Comparison of ENCODE assay signal across 17 cellular contexts in the genomic region with DNA sequence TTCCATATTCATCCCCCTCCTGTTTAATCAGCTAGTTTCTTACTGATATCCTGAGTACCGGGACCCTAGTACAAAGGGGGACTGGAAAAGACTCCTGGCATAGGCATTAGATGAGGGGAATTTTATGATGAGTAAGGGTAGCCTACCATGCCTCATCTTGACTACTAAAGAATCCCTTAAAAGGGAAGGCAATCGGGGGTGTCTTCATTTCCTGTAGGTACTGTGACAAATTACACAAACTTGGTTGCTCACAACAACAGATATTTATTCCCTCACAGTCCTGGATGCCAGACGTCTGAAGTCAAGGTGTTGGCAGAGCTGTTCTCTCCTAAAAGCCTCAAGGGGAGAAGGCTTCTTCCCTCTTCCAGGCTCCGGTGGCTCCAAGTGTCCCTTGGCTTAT. TPM values are rescaled to one million over a fixed set of nuclear protein-coding genes. Genes with fewer than 3 reads are reported as not detected.
A peak's percentile ranks its signal among the peaks of the same experiment; 100 is the strongest.
DNase-seq lines count a peak whose midpoint lies in the region; ATAC-seq and TF ChIP-seq lines count a peak whose summit lies in the region.
"Had no signal": no experiment of that assay in that cellular context is flagged by ENCODE, and none has a peak within 500 bp of the region (broad histone marks: within the 10 kb centered on the region; RNA-seq: fewer than 3 reads in every experiment).

No MANE protein-coding gene starts in this region.

- H3K36me3 Mint-ChIP-seq in activated CD4-positive, alpha-beta T cell treated with anti-CD3 and anti-CD28 coated beads, Interleukin-2, amount 10 ng/mL, durations not matched to agents 24 days and 14 days (ENCODE audit: low read depth) = peaks cover 2% of the 10 kb centered on the region
- H3K36me3 Mint-ChIP-seq in activated naive CD8-positive, alpha-beta T cell treated with anti-CD3 and anti-CD28 coated beads for 36 hours = no peaks in the 10 kb centered on the region
- H3K36me3 Mint-ChIP-seq: CD14-positive monocyte, IgD-negative memory B cell had no signal

- intact Hi-C loops in activated CD4-positive, alpha-beta T cell treated with anti-CD3 and anti-CD28 coated beads, Interleukin-2, amount 10 ng/mL, durations not matched to agents 24 days and 14 days (cut with micrococcal nuclease) = no loop called here

- in situ Hi-C loops in KBM-7 (cut with MboI; ENCODE audit: low pct_unique_long_range_greater_than_20kb, low sequenced_read_pairs) = no loop called here

- H3K27ac Mint-ChIP-seq in activated CD4-positive, alpha-beta T cell treated with anti-CD3 and anti-CD28 coated beads, Interleukin-2, amount 10 ng/mL, durations not matched to agents 24 days and 14 days = peak overlapping the region; percentile 34
- peak overlapping the region; percentile 55 for H3K27ac Mint-ChIP-seq in activated naive CD8-positive, alpha-beta T cell treated with anti-CD3 and anti-CD28 coated beads for 36 hours
- H3K27ac Mint-ChIP-seq: CD14-positive monocyte, IgD-negative memory B cell had no signal

- no peak for ATAC-seq in omental fat pad (ENCODE audit: low FRiP score)

- no peak for DNase-seq in activated CD4-positive, alpha-beta T cell treated with anti-CD3 and anti-CD28 coated beads, Interleukin-2, amount 10 ng/mL, durations not matched to agents 24 days and 14 days
- no peak for DNase-seq in activated CD4-positive, alpha-beta T cell treated with anti-CD3 and anti-CD28 coated beads, Interleukin-2, amount 50 U/mL, for 1 hour
- DNase-seq in HT1080 (ENCODE audit: low read depth) (peak; percentile 25), kidney tubule cell (ENCODE audit: low spot score) (peak; percentile 84), omental fat pad (ENCODE audit: low spot score) (no peak), 8988T (no peak), KBM-7 (no peak)
- no peak for DNase-seq in activated naive CD8-positive, alpha-beta T cell treated with anti-CD3 and anti-CD28 coated beads for 36 hours
- DNase-seq: Caco-2, HCEC 1CT, NCI-H1436, NCI-H2081 treated with DMSO at 0.1 percent for 48 hours, NCI-H226, SHP77 had no signal

- no peaks in the 10 kb centered on the region for H3K27me3 Mint-ChIP-seq in activated CD4-positive, alpha-beta T cell treated with anti-CD3 and anti-CD28 coated beads, Interleukin-2, amount 10 ng/mL, durations not matched to agents 24 days and 14 days
- H3K27me3 Mint-ChIP-seq in activated naive CD8-positive, alpha-beta T cell treated with anti-CD3 and anti-CD28 coated beads for 36 hours = no peaks in the 10 kb centered on the region

- peaks cover 14% of the 10 kb centered on the region for H3K4me1 Mint-ChIP-seq in activated CD4-positive, alpha-beta T cell treated with anti-CD3 and anti-CD28 coated beads, Interleukin-2, amount 10 ng/mL, durations not matched to agents 24 days and 14 days
- peaks cover 8% of the 10 kb centered on the region for H3K4me1 Mint-ChIP-seq in activated naive CD8-positive, alpha-beta T cell treated with anti-CD3 and anti-CD28 coated beads for 36 hours
- H3K4me1 Mint-ChIP-seq: IgD-negative memory B cell had no signal

- peaks cover 32% of the 10 kb centered on the region for H3K9me3 Mint-ChIP-seq in activated CD4-positive, alpha-beta T cell treated with anti-CD3 and anti-CD28 coated beads, Interleukin-2, amount 10 ng/mL, durations not matched to agents 24 days and 14 days
- H3K9me3 Mint-ChIP-seq in activated naive CD8-positive, alpha-beta T cell treated with anti-CD3 and anti-CD28 coated beads for 36 hours = no peaks in the 10 kb centered on the region

- TF ChIP-seq CTCF in omental fat pad (IDR thresholded peaks at IDR 0.05) = no peak

- no peak overlapping the region for H3K4me3 Mint-ChIP-seq in activated CD4-positive, alpha-beta T cell treated with anti-CD3 and anti-CD28 coated beads, Interleukin-2, amount 10 ng/mL, durations not matched to agents 24 days and 14 days
- H3K4me3 Mint-ChIP-seq in activated naive CD8-positive, alpha-beta T cell treated with anti-CD3 and anti-CD28 coated beads for 36 hours = no peak overlapping the region
- H3K4me3 Mint-ChIP-seq: CD14-positive monocyte, IgD-negative memory B cell had no signal

RNA-seq across cellular contexts. Expression of a gene that starts 28.9 kb away (rescaled TPM):
- total RNA-seq in activated CD4-positive, alpha-beta T cell treated with anti-CD3 and anti-CD28 coated beads, Interleukin-2, amount 10 ng/mL, durations not matched to agents 24 days and 14 days = 100 and 101 TPM in 2 replicates
- 18.0 and 31.3 TPM in 2 replicates for total RNA-seq in HT1080 (2014; rRNA removed; shearing (Covaris generic))
- 40.5 and 41.2 TPM in 2 replicates for polyA plus RNA-seq in HT1080 (2015; cell fraction: cytosol; rRNA removed)
- polyA plus RNA-seq in HT1080 (2015; cell fraction: nucleus; rRNA removed) = 64.2 and 69.3 TPM in 2 replicates
- 10 to 100 TPM; 16.6 to 18.0 TPM for total RNA-seq in activated naive CD8-positive, alpha-beta T cell treated with anti-CD3 and anti-CD28 coated beads for 36 hours
- 10 to 100 TPM; 21.1 to 75.9 (median 30.2) TPM for total RNA-seq in omental fat pad
- total RNA-seq: G401 had no signal

Comparison
In these comparisons a context has a peak if more than half of its experiments do, and no peak if none do; other contexts are left out.
1. DNase-seq: peak in HT1080 (single experiment) and kidney tubule cell (single experiment); none in activated CD4-positive, alpha-beta T cell treated with anti-CD3 and anti-CD28 coated beads, Interleukin-2, amount 10 ng/mL, durations not matched to agents 24 days and 14 days (single experiment), activated CD4-positive, alpha-beta T cell treated with anti-CD3 and anti-CD28 coated beads, Interleukin-2, amount 50 U/mL, for 1 hour (single experiment), activated naive CD8-positive, alpha-beta T cell treated with anti-CD3 and anti-CD28 coated beads for 36 hours (single experiment), omental fat pad (single experiment), 8988T (single experiment) and KBM-7 (single experiment).